9 cellular contexts compared by ENCODE assay signal in genomic region chr6:159959165-159959975, GRCh38. TPM values are rescaled to one million over a fixed set of nuclear protein-coding genes. Genes with fewer than 3 reads are reported as not detected.
A peak's percentile ranks its signal among the peaks of the same experiment; 100 is the strongest.
DNase-seq lines count a peak whose midpoint lies in the region; ATAC-seq and TF ChIP-seq lines count a peak whose summit lies in the region.
"Had no signal": no experiment of that assay in that cellular context is flagged by ENCODE, and none has a peak within 500 bp of the region (broad histone marks: within the 10 kb centered on the region; RNA-seq: fewer than 3 reads in every experiment).

No MANE protein-coding gene starts in this region.

- no peak overlapping the region for H3K4me2 ChIP-seq in parathyroid adenoma (ENCODE audit: low read length)
- H3K4me2 ChIP-seq in mesendoderm (ENCODE audit: low read length): no peak overlapping the region

- H3K9me3 ChIP-seq in adrenal gland (replicated peaks in 1 of 3) (no peaks in the 10 kb centered on the region), parathyroid adenoma (ENCODE audit: control insufficient read depth, low read length) (no peaks in the 10 kb centered on the region)

- no peak for TF ChIP-seq POLR2A in adrenal gland (IDR thresholded peaks at IDR 0.05)

- intact Hi-C loops in adrenal gland (cut with DNase I): no loop called here

- TF ChIP-seq CTCF in adrenal gland (IDR thresholded peaks at IDR 0.05) (no peak), parathyroid adenoma (IDR thresholded peaks at IDR 0.05) (no peak), omental fat pad (IDR thresholded peaks at IDR 0.05) (no peak)

- no peaks in the 10 kb centered on the region for H3K79me1 ChIP-seq in mesendoderm (ENCODE audit: low read length)

- H3K27me3 ChIP-seq in adrenal gland (no peaks in the 10 kb centered on the region), parathyroid adenoma (ENCODE audit: control insufficient read depth, insufficient read depth, low read length) (no peaks in the 10 kb centered on the region), mesendoderm (ENCODE audit: insufficient read depth, low read length, poor library complexity) (no peaks in the 10 kb centered on the region)

- H3K4me1 ChIP-seq in adrenal gland (replicated peaks in 1 of 2): peaks cover 0 to 9% of the 10 kb centered on the region in 2 donors
- no peaks in the 10 kb centered on the region for H3K4me1 ChIP-seq in parathyroid adenoma
- no peaks in the 10 kb centered on the region for H3K4me1 ChIP-seq in mesendoderm (ENCODE audit: control insufficient read depth, low read depth, low read length)

- H3K56ac ChIP-seq in mesendoderm (ENCODE audit: low read length): no peak overlapping the region

- no peak overlapping the region for H2BK15ac ChIP-seq in mesendoderm (replicated peaks; ENCODE audit: low read depth)

- peak; percentile 73 for ATAC-seq in GM18907 (IDR thresholded peaks at IDR 0.05; ENCODE audit: unreplicated experiment)
- peak; percentile 68 for ATAC-seq in HG03060 (IDR thresholded peaks at IDR 0.05; ENCODE audit: low read depth, unreplicated experiment)
- ATAC-seq in omental fat pad (ENCODE audit: low FRiP score): no peak

- H2BK5ac ChIP-seq in mesendoderm (ENCODE audit: low read length): no peak overlapping the region

- 79 to 86% (median 82%) methylated on average over 6 of the region's 6 CpGs for WGBS in adrenal gland, 4 donors
- no CpG with 5 or more reads among the region's 6 CpGs for WGBS in mesendoderm (ENCODE audit: extremely low coverage, insufficient coverage, low lambda C conversion rate)

- H3K79me2 ChIP-seq in parathyroid adenoma (no peaks in the 10 kb centered on the region), mesendoderm (ENCODE audit: control insufficient read depth, insufficient read depth, low read length) (no peaks in the 10 kb centered on the region)

- H3K36me3 ChIP-seq in adrenal gland (replicated peaks in 1 of 2) (no peaks in the 10 kb centered on the region), parathyroid adenoma (ENCODE audit: control insufficient read depth, insufficient read depth, low read length) (no peaks in the 10 kb centered on the region), mesendoderm (ENCODE audit: control insufficient read depth, insufficient read depth, low read length) (no peaks in the 10 kb centered on the region)

- DNase-seq in adrenal gland: peak in 2 of 7 donors; percentile 27 to 33
- no peak for DNase-seq in NCI-H1930 (lab: John Stamatoyannopoulos, UW)
- DNase-seq in NCI-H1694 (lab: John Stamatoyannopoulos, UW): no peak
- DNase-seq in mesendoderm: no peak
- DNase-seq in omental fat pad (ENCODE audit: low spot score): no peak
- DNase-seq: small intestine had no signal

- H2AFZ ChIP-seq in parathyroid adenoma: peak overlapping the region; percentile 17

- H4K5ac ChIP-seq in mesendoderm (ENCODE audit: low read length): no peak overlapping the region

- no peak overlapping the region for H3K9ac ChIP-seq in parathyroid adenoma
- no peak overlapping the region for H3K9ac ChIP-seq in mesendoderm (ENCODE audit: low read length)

- H3K23ac ChIP-seq in mesendoderm (ENCODE audit: low read length): no peak overlapping the region

- no peak overlapping the region for H3K4ac ChIP-seq in mesendoderm (ENCODE audit: low read depth, low read length)

- no peak overlapping the region for H3K18ac ChIP-seq in mesendoderm (ENCODE audit: low read length)

- peak overlapping the region in 4 of 5 donors; percentile 43 to 88 (median 64) for H3K27ac ChIP-seq in adrenal gland
- H3K27ac ChIP-seq in parathyroid adenoma: peak overlapping the region; percentile 11
- H3K27ac ChIP-seq in mesendoderm (ENCODE audit: low read depth, low read length): no peak overlapping the region

- no peak overlapping the region for H2BK120ac ChIP-seq in mesendoderm (ENCODE audit: low read depth, low read length)

- no peak overlapping the region for H4K8ac ChIP-seq in mesendoderm (ENCODE audit: low read depth, low read length)

- H2AK5ac ChIP-seq in mesendoderm (ENCODE audit: low read length): no peak overlapping the region

- no peak overlapping the region for H3K4me3 ChIP-seq in adrenal gland
- no peak overlapping the region for H3K4me3 ChIP-seq in parathyroid adenoma (ENCODE audit: low read depth, low read length)
- no peak overlapping the region for H3K4me3 ChIP-seq in mesendoderm (ENCODE audit: low read length)

RNA-seq across cellular contexts. Expression of gene IGF2R, which starts 9.5 kb away (rescaled TPM):
- total RNA-seq in adrenal gland (100 to 1,000 TPM in 2 of 8 donors, 10 to 100 TPM in 6; 72.6 to 154 (median 92.7) TPM), omental fat pad (100 to 1,000 TPM in 3 of 4 donors, 10 to 100 TPM in 1; 69.9 to 131 (median 110) TPM)
- polyA plus RNA-seq in adrenal gland: 100 to 1,000 TPM in 1 of 3 donors, 10 to 100 TPM in 2; 17.1 to 114 (median 27.6) TPM
- 19.9 TPM for polyA plus RNA-seq in mesendoderm (2013, experiment 1 of 2)
- 19.9 TPM for polyA plus RNA-seq in mesendoderm (2013, experiment 2 of 2)
